ENCODE assay signal across 1 cellular context in genomic region chr9:101486693-101487442, GRCh38.
TF ChIP-seq lines count a peak whose summit lies in the region.

No MANE protein-coding gene starts in this region.

TF ChIP-seq in WTC11, 78 proteins besides CTCF, POLR2A, EP300 and RAD21 (continued from another document and continues in another):
- TF ChIP-seq NR2C2 (CRISPR knock-in tag; IDR thresholded peaks at IDR 0.05) (no peak), SMAD3 (CRISPR knock-in tag; IDR thresholded peaks at IDR 0.05; ENCODE audit: borderline replicate concordance) (peak; percentile 83; the same call in 1 of the 2 replicates), E2F4 (CRISPR knock-in tag; IDR thresholded peaks at IDR 0.05; ENCODE audit: borderline replicate concordance, low read depth) (peak; percentile 37), USF2 (CRISPR knock-in tag; IDR thresholded peaks at IDR 0.05) (peak; percentile 95), USF1 (CRISPR knock-in tag; IDR thresholded peaks at IDR 0.05) (peak; percentile 96), ZNF396 (CRISPR knock-in tag; IDR thresholded peaks at IDR 0.05; ENCODE audit: borderline replicate concordance) (no peak), ATF6 (CRISPR knock-in tag; IDR thresholded peaks at IDR 0.05) (no peak), MYBL2 (CRISPR knock-in tag; IDR thresholded peaks at IDR 0.05) (peak; percentile 93), ZNF423 (CRISPR knock-in tag; IDR thresholded peaks at IDR 0.05) (no peak), SP1 (CRISPR knock-in tag; conservative IDR thresholded peaks at IDR 0.05) (peak; percentile 68), ZBTB43 (CRISPR knock-in tag; IDR thresholded peaks at IDR 0.05) (peak; percentile 92), ZNF671 (CRISPR knock-in tag; IDR thresholded peaks at IDR 0.05) (no peak), JAZF1 (CRISPR knock-in tag; IDR thresholded peaks at IDR 0.05) (no peak), ZNF219 (CRISPR knock-in tag; IDR thresholded peaks at IDR 0.05; ENCODE audit: borderline replicate concordance) (0 out of 2 replicates have a peak, but pooled peaks have one; percentile 66), ATF3 (CRISPR knock-in tag; conservative IDR thresholded peaks at IDR 0.05) (no peak), TCF7 (CRISPR knock-in tag; IDR thresholded peaks at IDR 0.05; ENCODE audit: low read depth) (no peak), ZMAT4 (CRISPR knock-in tag; IDR thresholded peaks at IDR 0.05) (no peak), ZNF512 (CRISPR knock-in tag; IDR thresholded peaks at IDR 0.05; ENCODE audit: borderline replicate concordance) (no peak), FOXK1 (CRISPR knock-in tag; IDR thresholded peaks at IDR 0.05) (0 out of 2 replicates have a peak, but pooled peaks have one; percentile 74), FOXP4 (CRISPR knock-in tag; IDR thresholded peaks at IDR 0.05) (peak; percentile 94), ZNF121 (CRISPR knock-in tag; IDR thresholded peaks at IDR 0.05) (no peak), NR3C1 (CRISPR knock-in tag; conservative IDR thresholded peaks at IDR 0.05; ENCODE audit: low read depth) (no peak), PREB (CRISPR knock-in tag; IDR thresholded peaks at IDR 0.05; ENCODE audit: borderline replicate concordance) (no peak), CDX4 (CRISPR knock-in tag; IDR thresholded peaks at IDR 0.05; ENCODE audit: borderline replicate concordance) (no peak), TEAD4 (CRISPR knock-in tag; IDR thresholded peaks at IDR 0.05) (no peak), JUN (CRISPR knock-in tag; IDR thresholded peaks at IDR 0.05) (no peak), FOXP1 (CRISPR knock-in tag; IDR thresholded peaks at IDR 0.05; ENCODE audit: borderline replicate concordance) (peak; percentile 92), ETV6 (CRISPR knock-in tag; IDR thresholded peaks at IDR 0.05) (peak; percentile 95), ZNF532 (CRISPR knock-in tag; IDR thresholded peaks at IDR 0.05; ENCODE audit: borderline replicate concordance) (no peak), MXD4 (CRISPR knock-in tag; IDR thresholded peaks at IDR 0.05; ENCODE audit: borderline replicate concordance) (no peak), IRF1 (CRISPR knock-in tag; IDR thresholded peaks at IDR 0.05) (0 out of 2 replicates have a peak, but pooled peaks have one; percentile 40), ARID4B (CRISPR knock-in tag; IDR thresholded peaks at IDR 0.05; ENCODE audit: borderline replicate concordance) (peak; percentile 89)
